In the genomic region with DNA sequence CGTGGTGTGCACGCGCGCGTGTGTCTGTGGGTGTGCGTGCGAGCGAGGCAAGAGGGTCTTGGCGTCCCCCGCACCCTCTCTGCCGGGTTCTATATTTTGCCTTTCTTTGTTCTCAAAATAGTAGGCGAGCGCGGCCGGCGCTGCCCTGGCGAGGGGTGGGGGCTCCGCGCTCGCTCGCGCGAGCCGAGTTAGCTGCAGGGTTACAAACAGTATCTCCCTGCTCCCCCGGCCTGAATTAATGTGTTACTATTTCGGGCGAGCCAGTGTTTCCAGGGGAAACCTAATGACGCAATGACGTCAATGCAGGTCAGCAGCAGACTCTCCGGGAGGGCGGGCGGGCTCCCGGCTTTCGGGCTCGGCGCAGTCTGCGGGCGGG, we compare ENCODE assay signal across 8 cellular contexts.
DNase-seq lines count a peak whose midpoint lies in the region; ATAC-seq lines count a peak whose summit lies in the region.

No MANE protein-coding gene starts in this region.

- no peak overlapping the region for H3K27ac ChIP-seq in trophoblast cell (ENCODE audit: low read depth, low read length)

- H3K4me1 ChIP-seq in trophoblast cell (ENCODE audit: control insufficient read depth in 1 of 2, insufficient read depth in 2 of 2, low read length in 2 of 2) = peaks cover 31% of the 10 kb centered on the region in 2 experiments

- H3K27me3 ChIP-seq in trophoblast cell (ENCODE audit: insufficient read depth, low read length) = peaks cover 36% of the 10 kb centered on the region

- no peaks in the 10 kb centered on the region for H3K36me3 Mint-ChIP-seq in activated T-helper 17 cell treated with anti-CD3 and anti-CD28 coated beads, Interleukin-2, amount 50 U/mL, for 72 hours (ENCODE audit: low read depth)

- no peak overlapping the region for H3K4ac ChIP-seq in trophoblast cell (ENCODE audit: low read depth, low read length)

- H2BK5ac ChIP-seq in trophoblast cell (ENCODE audit: low read depth, low read length, poor library complexity) = no peak overlapping the region

- no peak overlapping the region for H3K4me3 ChIP-seq in trophoblast cell (ENCODE audit: low read depth, low read length)

- H3K79me1 ChIP-seq in trophoblast cell (ENCODE audit: low read length) = no peaks in the 10 kb centered on the region

- no peak overlapping the region for H4K8ac ChIP-seq in trophoblast cell (ENCODE audit: low read depth, low read length)

- no peak overlapping the region for H3K9ac ChIP-seq in trophoblast cell (ENCODE audit: low read length)

- H3K4me2 ChIP-seq in trophoblast cell (ENCODE audit: low read length) = peak overlapping the region; percentile 67

- no peak overlapping the region for H3K14ac ChIP-seq in trophoblast cell (ENCODE audit: low read length)

- H2BK12ac ChIP-seq in trophoblast cell (ENCODE audit: low read length) = no peak overlapping the region

- H2AK5ac ChIP-seq in trophoblast cell (ENCODE audit: low read length) = no peak overlapping the region

- DNase-seq in SIG-M5 treated with dmso at 0.1 percent for 504 hours (lab: John Stamatoyannopoulos, UW; ENCODE audit: unreplicated experiment) = peak; percentile 32
- DNase-seq in SIG-M5 (lab: John Stamatoyannopoulos, UW) = no peak
- DNase-seq in NCI-H2081 (lab: John Stamatoyannopoulos, UW) = peak; percentile 75 to 83
- DNase-seq in left cardiac atrium = no peak
- peak in 1 of 2 donors; percentile 61 for DNase-seq in trophoblast cell
- DNase-seq in stimulated activated CD4-positive, alpha-beta T cell treated with anti-CD3 and anti-CD28 coated beads, Interleukin-2, amount 100 ng/mL, for 48 hours = no peak

- no peak overlapping the region for H2BK120ac ChIP-seq in trophoblast cell (ENCODE audit: insufficient read depth, low read length, poor library complexity)

- no peak overlapping the region for H4K91ac ChIP-seq in trophoblast cell (ENCODE audit: low read depth, low read length)

- H4K12ac ChIP-seq in trophoblast cell (ENCODE audit: low read depth, low read length) = no peak overlapping the region

- H3K36me3 ChIP-seq in trophoblast cell (ENCODE audit: control insufficient read depth in 1 of 2, insufficient read depth in 2 of 2, low read length in 2 of 2) = no peaks in the 10 kb centered on the region

- H3K27me3 Mint-ChIP-seq in activated T-helper 17 cell treated with anti-CD3 and anti-CD28 coated beads, Interleukin-2, amount 50 U/mL, for 72 hours = peaks cover 49% of the 10 kb centered on the region

- H3K79me2 ChIP-seq in trophoblast cell (ENCODE audit: control insufficient read depth, insufficient read depth, low read length, poor library complexity) = no peaks in the 10 kb centered on the region

- H3K9me3 ChIP-seq in trophoblast cell (ENCODE audit: insufficient read depth, low read depth, low read length) = peaks cover 2% of the 10 kb centered on the region

- H3K9me3 Mint-ChIP-seq in activated T-helper 17 cell treated with anti-CD3 and anti-CD28 coated beads, Interleukin-2, amount 50 U/mL, for 72 hours = no peaks in the 10 kb centered on the region

- no CpG with 5 or more reads among the region's 38 CpGs for WGBS in trophoblast cell (ENCODE audit: extremely low coverage, insufficient coverage, insufficient read length)

- H2AFZ ChIP-seq in trophoblast cell (ENCODE audit: insufficient read depth, low read length, poor library complexity) = no peak overlapping the region

- peak overlapping the region; percentile 58 for H3K4me3 Mint-ChIP-seq in activated T-helper 17 cell treated with anti-CD3 and anti-CD28 coated beads, Interleukin-2, amount 50 U/mL, for 72 hours

- no peak overlapping the region for H3K18ac ChIP-seq in trophoblast cell (ENCODE audit: low read length)

- H3K4me1 Mint-ChIP-seq in activated T-helper 17 cell treated with anti-CD3 and anti-CD28 coated beads, Interleukin-2, amount 50 U/mL, for 72 hours = no peaks in the 10 kb centered on the region

- intact Hi-C loops in left cardiac atrium (cut with DNase I) = no loop called here

- no peak overlapping the region for H3K23ac ChIP-seq in trophoblast cell (ENCODE audit: low read length)

- no peak overlapping the region for H3K27ac Mint-ChIP-seq in activated T-helper 17 cell treated with anti-CD3 and anti-CD28 coated beads, Interleukin-2, amount 50 U/mL, for 72 hours

- peak; percentile 36 for ATAC-seq in activated T-helper 17 cell treated with anti-CD3 and anti-CD28 coated beads, Interleukin-2, amount 50 U/mL, for 72 hours (replicated peaks)
- ATAC-seq in left cardiac atrium (peak; percentile 59 to 65), HG03196 (IDR thresholded peaks at IDR 0.05; ENCODE audit: unreplicated experiment) (no peak)

Comparison
In these comparisons a context has a peak if more than half of its experiments do, and no peak if none do; other contexts are left out.
1. DNase-seq: peak in SIG-M5 treated with dmso at 0.1 percent for 504 hours (single experiment) and NCI-H2081 (2 of 2); none in SIG-M5 (single experiment), left cardiac atrium (single experiment) and stimulated activated CD4-positive, alpha-beta T cell treated with anti-CD3 and anti-CD28 coated beads, Interleukin-2, amount 100 ng/mL, for 48 hours (0 of 2).